10 cellular contexts compared by ENCODE assay signal in genomic region chr2:96508521-96509113, GRCh38. TPM values are rescaled to one million over a fixed set of nuclear protein-coding genes. Genes with fewer than 3 reads are reported as not detected.
DNase-seq lines count a peak whose midpoint lies in the region; ATAC-seq and TF ChIP-seq lines count a peak whose summit lies in the region.
"Had no signal": no experiment of that assay in that cellular context is flagged by ENCODE, and none has a peak within 500 bp of the region (broad histone marks: within the 10 kb centered on the region; RNA-seq: fewer than 3 reads in every experiment).

No MANE protein-coding gene starts in this region.

- H3K23ac ChIP-seq in IMR-90 (ENCODE audit: low read depth, low read length) = no peak overlapping the region

- BruUV-seq in IMR-90 (replicated peaks; lab: Mats Ljungman, UMichigan) = no TSS peak

- H3K36me3 Mint-ChIP-seq in osteocyte (ENCODE audit: unreplicated experiment) = no peaks in the 10 kb centered on the region

- H4K91ac ChIP-seq in IMR-90 (ENCODE audit: insufficient read depth, low read depth, low read length) = no peak overlapping the region

- H3K27me3 ChIP-seq in DOHH2 (ENCODE audit: control insufficient read depth, low read length) = peaks cover 29% of the 10 kb centered on the region
- peaks cover 30% of the 10 kb centered on the region for H3K27me3 ChIP-seq in IMR-90 (ENCODE audit: control insufficient read depth, insufficient read depth, low read length)
- H3K27me3 ChIP-seq in effector memory CD4-positive, alpha-beta T cell (replicated peaks; ENCODE audit: control insufficient read depth, insufficient read depth, low read length, poor library complexity, severe bottlenecking) = peaks cover 4% of the 10 kb centered on the region
- H3K27me3 ChIP-seq: thyroid gland had no signal

- no peak overlapping the region for H2BK20ac ChIP-seq in IMR-90 (ENCODE audit: low read depth, low read length)

- H3K27ac ChIP-seq in DOHH2 (ENCODE audit: low read depth, low read length) (no peak overlapping the region), IMR-90 (ENCODE audit: insufficient read depth, low read length) (no peak overlapping the region)
- H3K27ac ChIP-seq in effector memory CD4-positive, alpha-beta T cell (ENCODE audit: insufficient read depth, low read length, poor library complexity, severe bottlenecking) = no peak overlapping the region
- H3K27ac ChIP-seq: thyroid gland had no signal

- H2BK15ac ChIP-seq in IMR-90 (ENCODE audit: low read depth, low read length) = no peak overlapping the region

- no peak overlapping the region for H2BK5ac ChIP-seq in IMR-90 (ENCODE audit: low read depth, low read length, poor library complexity, severe bottlenecking)

- TF ChIP-seq RAD21 in IMR-90 (IDR thresholded peaks at IDR 0.05; ENCODE audit: low read length) = no peak

- dilution Hi-C loops in IMR-90 (cut with HindIII; ENCODE audit: low sequenced_read_pairs, unreplicated experiment) = no loop called here

- no peaks in the 10 kb centered on the region for H3K79me2 ChIP-seq in DOHH2 (ENCODE audit: control insufficient read depth, low read length)

- no peak overlapping the region for H2BK120ac ChIP-seq in IMR-90 (ENCODE audit: low read depth, low read length)

- no peak overlapping the region for H3K4ac ChIP-seq in IMR-90 (ENCODE audit: low read depth, low read length)

- H3K18ac ChIP-seq in IMR-90 (ENCODE audit: low read depth, low read length) = no peak overlapping the region

- ATAC-seq in IMR-90 (ENCODE audit: low read depth) (no peak), HG03457 (IDR thresholded peaks at IDR 0.05; ENCODE audit: unreplicated experiment) (no peak), GM19395 (IDR thresholded peaks at IDR 0.05; ENCODE audit: unreplicated experiment) (no peak)

- H3K9me3 Mint-ChIP-seq in osteocyte (ENCODE audit: unreplicated experiment) = no peaks in the 10 kb centered on the region

- H4K20me1 ChIP-seq in DOHH2 (ENCODE audit: control insufficient read depth, insufficient read depth, low read depth, low read length) (no peaks in the 10 kb centered on the region), IMR-90 (ENCODE audit: insufficient read depth, low read length) (no peaks in the 10 kb centered on the region)

- no peak overlapping the region for H3K56ac ChIP-seq in IMR-90 (ENCODE audit: extremely low read depth, insufficient read depth, low read length)

- CTCF ChIA-PET in IMR-90 (lab: Yijun Ruan, JAX) = interaction anchor here (0.6 to 1.9 kb wide), 11 partner anchors 9 to 486 kb away, joined by 3 to 10 read pairs (median 3); no protein-coding TSS in a partner anchor

- intact Hi-C loops in IMR-90 (cut with micrococcal nuclease) = loop anchor here (1.0 to 2.0 kb wide), 6 partner anchors 38 to 370 kb away; partner anchors contain the start of genes ASTL, CIAO1 and SNRNP200

- peaks cover 21% of the 10 kb centered on the region for H3K27me3 Mint-ChIP-seq in osteocyte (ENCODE audit: unreplicated experiment)

- H3K4me1 ChIP-seq in DOHH2 (ENCODE audit: control insufficient read depth, low read length) (peaks cover 20% of the 10 kb centered on the region), IMR-90 (ENCODE audit: control insufficient read depth, insufficient read depth, low read length) (peaks cover 5% of the 10 kb centered on the region)
- H3K4me1 ChIP-seq in effector memory CD4-positive, alpha-beta T cell (ENCODE audit: control insufficient read depth, insufficient read depth, low read length, poor library complexity, severe bottlenecking) = peaks cover 11% of the 10 kb centered on the region

- H3K79me1 ChIP-seq in IMR-90 (ENCODE audit: low read depth in 1 of 2, low read length in 2 of 2) = no peaks in the 10 kb centered on the region

- H3K4me3 ChIP-seq in DOHH2 (ENCODE audit: low read length) = 0 out of 2 replicates have a peak overlapping the region, but pooled peaks have one; percentile 8
- H3K4me3 ChIP-seq in IMR-90 (ENCODE audit: insufficient read depth, low read depth, low read length) = no peak overlapping the region
- peak overlapping the region; percentile 38 for H3K4me3 ChIP-seq in effector memory CD4-positive, alpha-beta T cell (ENCODE audit: insufficient read depth, low read depth, low read length, poor library complexity, severe bottlenecking)

- TF ChIP-seq POLR2A in IMR-90 (IDR thresholded peaks at IDR 0.05; ENCODE audit: low read depth, low read length) = no peak

- H2AK5ac ChIP-seq in IMR-90 (ENCODE audit: low read depth, low read length) = peak overlapping the region; percentile 21; the same call in 1 of the 2 replicates

- H3K27ac Mint-ChIP-seq in osteocyte (ENCODE audit: unreplicated experiment) = no peak overlapping the region

- no peak overlapping the region for H3K4me3 Mint-ChIP-seq in osteocyte (ENCODE audit: unreplicated experiment)

- H2AFZ ChIP-seq in IMR-90 (replicated peaks; ENCODE audit: low read length, poor library complexity) = peak overlapping the region; percentile 92

- POLR2A ChIA-PET in IMR-90 (lab: Charles Lee; ENCODE audit: unreplicated experiment) = no interaction called here

- H3K9me1 ChIP-seq in IMR-90 (ENCODE audit: insufficient read depth, low read length) = no peaks in the 10 kb centered on the region

- H4K5ac ChIP-seq in IMR-90 (ENCODE audit: low read depth, low read length) = no peak overlapping the region

- in situ Hi-C loops in IMR-90 (cut with MboI; ENCODE audit: low sequenced_read_pairs) = loop anchor here (5.0 to 25.0 kb wide), 2 partner anchors 101 to 496 kb away; no protein-coding TSS in a partner anchor

- no peak overlapping the region for H2AK9ac ChIP-seq in IMR-90 (replicated peaks; ENCODE audit: low read depth, low read length, poor library complexity)

- H3K9me2 ChIP-seq in DOHH2 (replicated peaks; ENCODE audit: control insufficient read depth, low read length) = no peaks in the 10 kb centered on the region

- TF ChIP-seq CTCF in DOHH2 (IDR thresholded peaks at IDR 0.05; ENCODE audit: low read depth, low read length, poor library complexity, severe bottlenecking) (no peak), IMR-90 (conservative IDR thresholded peaks at IDR 0.05; ENCODE audit: low read depth, low read length) (no peak), osteocyte (IDR thresholded peaks at IDR 0.05) (no peak)

- no peak overlapping the region for H3K14ac ChIP-seq in IMR-90 (replicated peaks; ENCODE audit: low read depth, low read length)

- H3K4me1 Mint-ChIP-seq in osteocyte (ENCODE audit: unreplicated experiment) = peaks cover 10% of the 10 kb centered on the region

- no peak for DNase-seq in IMR-90
- no peak for DNase-seq in effector memory CD4-positive, alpha-beta T cell
- DNase-seq in osteocyte (ENCODE audit: extremely low spot score, unreplicated experiment) = peak; percentile 80
- no peak for DNase-seq in SK-N-DZ (ENCODE audit: low spot score)
- DNase-seq in putamen (ENCODE audit: low spot score) = no peak

- H3K36me3 ChIP-seq in DOHH2 (ENCODE audit: control insufficient read depth, low read length) (no peaks in the 10 kb centered on the region), IMR-90 (ENCODE audit: control insufficient read depth, insufficient read depth, low read length) (no peaks in the 10 kb centered on the region)
- no peaks in the 10 kb centered on the region for H3K36me3 ChIP-seq in effector memory CD4-positive, alpha-beta T cell (ENCODE audit: control insufficient read depth, insufficient read depth, low read length)
- H3K36me3 ChIP-seq: thyroid gland had no signal

- no peak overlapping the region for H4K8ac ChIP-seq in IMR-90 (ENCODE audit: low read depth in 2 of 2, low read length in 2 of 2)

- no peak overlapping the region for H3K9ac ChIP-seq in IMR-90 (ENCODE audit: low read depth, low read length)

- H3K4me2 ChIP-seq in DOHH2 (ENCODE audit: low read length) = peak overlapping the region; percentile 61
- no peak overlapping the region for H3K4me2 ChIP-seq in IMR-90 (ENCODE audit: low read depth, low read length)

- WGBS in IMR-90 (ENCODE audit: extremely low coverage in 2 of 2, insufficient read length in 1 of 2), 2 experiments = 67% methylated on average over 13 of the region's 26 CpGs; no CpG with 5 or more reads in 1 of the 2 experiments

- no peaks in the 10 kb centered on the region for H3F3A ChIP-seq in DOHH2 (ENCODE audit: control insufficient read depth, insufficient read depth)

- no peaks in the 10 kb centered on the region for H3K9me3 ChIP-seq in DOHH2 (ENCODE audit: control insufficient read depth, insufficient read depth, low read length)
- H3K9me3 ChIP-seq in IMR-90 (ENCODE audit: control insufficient read depth, insufficient read depth, low read length) = no peaks in the 10 kb centered on the region
- H3K9me3 ChIP-seq in effector memory CD4-positive, alpha-beta T cell (ENCODE audit: control insufficient read depth, low read length) = no peaks in the 10 kb centered on the region
- H3K9me3 ChIP-seq: thyroid gland had no signal

TF ChIP-seq in IMR-90, 13 proteins besides CTCF, POLR2A, EP300 and RAD21 (continues in another document):
- no peak for TF ChIP-seq CEBPB (IDR thresholded peaks at IDR 0.05; ENCODE audit: low read depth, low read length)
- no peak for TF ChIP-seq NFE2L2 (IDR thresholded peaks at IDR 0.05; ENCODE audit: low read depth, low read length)
- no peak for TF ChIP-seq MAFK (IDR thresholded peaks at IDR 0.05; ENCODE audit: low read depth, low read length)
- no peak for TF ChIP-seq RFX5 (IDR thresholded peaks at IDR 0.05; ENCODE audit: low read depth, low read length)
- no peak for TF ChIP-seq ELK1 (IDR thresholded peaks at IDR 0.05; ENCODE audit: borderline replicate concordance, low read depth, low read length)

RNA-seq across cellular contexts. Expression of gene NEURL3, which starts 3.5 kb away (rescaled TPM):
- total RNA-seq in IMR-90 (2012; rRNA removed) = not detected in 2 replicates
- polyA plus RNA-seq in IMR-90 (2012; rRNA removed) = not detected in 2 replicates
- polyA plus RNA-seq in IMR-90 (2012; cell fraction: cytosol; rRNA removed) = not detected in 2 replicates
- 0.06 TPM in 1 of 2 replicates, not detected in the other for polyA plus RNA-seq in IMR-90 (2012; cell fraction: nucleus; rRNA removed; ENCODE audit: low replicate concordance)
- total RNA-seq in osteocyte = not detected in 2 replicates
- 0.42 TPM in 1 of 2 replicates, not detected in the other for polyA plus RNA-seq in SK-N-DZ (2014; cell fraction: cytosol; rRNA removed)
- not detected in 2 replicates for polyA plus RNA-seq in SK-N-DZ (2014; cell fraction: nucleus; rRNA removed)
- total RNA-seq: pulmonary artery endothelial cell had no signal

RNA-seq across cellular contexts. Expression of gene ARID5A, which starts 27.9 kb away (rescaled TPM):
- 2.2 and 2.3 TPM in 2 replicates for total RNA-seq in IMR-90 (2012; rRNA removed)
- polyA plus RNA-seq in IMR-90 (2012; rRNA removed) = 6.7 and 7.2 TPM in 2 replicates
- polyA plus RNA-seq in IMR-90 (2012; cell fraction: cytosol; rRNA removed) = 4.4 and 7.1 TPM in 2 replicates
- polyA plus RNA-seq in IMR-90 (2012; cell fraction: nucleus; rRNA removed; ENCODE audit: low replicate concordance) = 9.5 and 20.2 TPM in 2 replicates
- 25.9 and 26.3 TPM in 2 replicates for total RNA-seq in osteocyte
- 3.3 and 4.1 TPM in 2 replicates for polyA plus RNA-seq in SK-N-DZ (2014; cell fraction: cytosol; rRNA removed)
- 4.4 and 9.8 TPM in 2 replicates for polyA plus RNA-seq in SK-N-DZ (2014; cell fraction: nucleus; rRNA removed)
